13 cellular contexts compared by ENCODE assay signal in genomic region chr22:24420072-24420976, GRCh38. TPM values are rescaled to one million over a fixed set of nuclear protein-coding genes. Genes with fewer than 3 reads are reported as not detected.
A peak's percentile ranks its signal among the peaks of the same experiment; 100 is the strongest.
DNase-seq lines count a peak whose midpoint lies in the region; ATAC-seq and TF ChIP-seq lines count a peak whose summit lies in the region.
"Had no signal": no experiment of that assay in that cellular context is flagged by ENCODE, and none has a peak within 500 bp of the region (broad histone marks: within the 10 kb centered on the region; RNA-seq: fewer than 3 reads in every experiment).

No MANE protein-coding gene starts in this region.

- no peak overlapping the region for H3K9ac ChIP-seq in endodermal cell (ENCODE audit: extremely low read depth, low read length, poor library complexity, severe bottlenecking)

- H3K36me3 Mint-ChIP-seq in endodermal cell (ENCODE audit: low read depth) (peaks cover under 1% of the 10 kb centered on the region), neural crest cell (ENCODE audit: low read depth) (no peaks in the 10 kb centered on the region)
- H3K36me3 Mint-ChIP-seq in T-helper 2 cell treated with Interferon-gamma antibody and Interleukin-4, amounts not matched to agents 5 μg/mL and 100 μg/mL, for 36 hours (ENCODE audit: low read depth) = peaks cover under 1% of the 10 kb centered on the region

- H3K4me1 Mint-ChIP-seq in endodermal cell = no peaks in the 10 kb centered on the region
- H3K4me1 Mint-ChIP-seq in neural crest cell = peaks cover 5% of the 10 kb centered on the region
- peaks cover 4% of the 10 kb centered on the region for H3K4me1 Mint-ChIP-seq in T-helper 2 cell treated with Interferon-gamma antibody and Interleukin-4, amounts not matched to agents 5 μg/mL and 100 μg/mL, for 36 hours (ENCODE audit: low read depth)

- H3K4me3 ChIP-seq in endodermal cell (ENCODE audit: low read length) = no peak overlapping the region
- H3K4me3 ChIP-seq: HAP-1, MG63 had no signal

- peaks cover 15% of the 10 kb centered on the region for H3K36me3 ChIP-seq in endodermal cell (ENCODE audit: control insufficient read depth, insufficient read depth, low read length)
- H3K36me3 ChIP-seq: HAP-1, MG63 had no signal

- H3K27me3 Mint-ChIP-seq in endodermal cell (ENCODE audit: insufficient read depth) (peaks cover 21% of the 10 kb centered on the region), neural crest cell (ENCODE audit: low read depth) (peaks cover 27% of the 10 kb centered on the region)
- peaks cover 8% of the 10 kb centered on the region for H3K27me3 Mint-ChIP-seq in T-helper 2 cell treated with Interferon-gamma antibody and Interleukin-4, amounts not matched to agents 5 μg/mL and 100 μg/mL, for 36 hours (ENCODE audit: low read depth)

- peaks cover 14% of the 10 kb centered on the region for H3K27me3 ChIP-seq in endodermal cell (ENCODE audit: control insufficient read depth, insufficient read depth, low read length, poor library complexity, severe bottlenecking)
- H3K27me3 ChIP-seq in foreskin keratinocyte = peaks cover 32% of the 10 kb centered on the region
- H3K27me3 ChIP-seq: MG63 had no signal

- H3K27ac Mint-ChIP-seq in endodermal cell = no peak overlapping the region
- peak overlapping the region; percentile 57 for H3K27ac Mint-ChIP-seq in neural crest cell (ENCODE audit: unreplicated experiment)
- no peak overlapping the region for H3K27ac Mint-ChIP-seq in T-helper 2 cell treated with Interferon-gamma antibody and Interleukin-4, amounts not matched to agents 5 μg/mL and 100 μg/mL, for 36 hours

- TF ChIP-seq CTCF in endodermal cell (conservative IDR thresholded peaks at IDR 0.05) = no peak
- no peak for TF ChIP-seq CTCF in neural crest cell (conservative IDR thresholded peaks at IDR 0.05)
- no peak for TF ChIP-seq CTCF in foreskin keratinocyte (conservative IDR thresholded peaks at IDR 0.05)

- no peaks in the 10 kb centered on the region for H3K4me1 ChIP-seq in endodermal cell (ENCODE audit: control insufficient read depth, insufficient read depth, low read length)
- H3K4me1 ChIP-seq in foreskin keratinocyte = peaks cover 10% of the 10 kb centered on the region

- ATAC-seq in HG02852 (IDR thresholded peaks at IDR 0.05; ENCODE audit: unreplicated experiment) = no peak
- no peak for ATAC-seq in foreskin keratinocyte
- ATAC-seq in GM21619 (IDR thresholded peaks at IDR 0.05; ENCODE audit: unreplicated experiment) = no peak

- H3K9me3 ChIP-seq in endodermal cell (ENCODE audit: control insufficient read depth, low read length) = no peaks in the 10 kb centered on the region
- H3K9me3 ChIP-seq: HAP-1, MG63 had no signal

- DNase-seq in COLO668 (lab: John Stamatoyannopoulos, UW; ENCODE audit: unreplicated experiment) (peak; percentile 87), NCI-H146 treated with DMSO at 0.1 percent for 48 hours (lab: John Stamatoyannopoulos, UW; ENCODE audit: unreplicated experiment) (peak; percentile 74), endodermal cell (no peak), neural crest cell (ENCODE audit: low read depth, low spot score) (no peak), foreskin keratinocyte (no peak)
- no peak for DNase-seq in T-helper 2 cell treated with Interferon-gamma antibody and Interleukin-4, amounts not matched to agents 5 μg/mL and 100 μg/mL, for 36 hours (ENCODE audit: low spot score)
- DNase-seq: activated CD8-positive, alpha-beta memory T cell treated with anti-CD3 and anti-CD28 coated beads, Interleukin-2, amount 50 U/mL, for 4 hours; AML-193; MG63; stimulated activated naive CD8-positive, alpha-beta T cell treated with anti-CD3 and anti-CD28 coated beads, Interleukin-15, amount 100 ng/mL, for 72 hours had no signal

- H3K27ac ChIP-seq in endodermal cell (ENCODE audit: low read depth, low read length) = peak overlapping the region; percentile 87
- H3K27ac ChIP-seq in foreskin keratinocyte = no peak overlapping the region

- H3K9me3 Mint-ChIP-seq in endodermal cell (no peaks in the 10 kb centered on the region), neural crest cell (no peaks in the 10 kb centered on the region)
- H3K9me3 Mint-ChIP-seq in T-helper 2 cell treated with Interferon-gamma antibody and Interleukin-4, amounts not matched to agents 5 μg/mL and 100 μg/mL, for 36 hours = no peaks in the 10 kb centered on the region
- H3K9me3 Mint-ChIP-seq: stimulated activated naive CD8-positive, alpha-beta T cell treated with anti-CD3 and anti-CD28 coated beads, Interleukin-15, amount 100 ng/mL, for 72 hours had no signal

- 85 to 90% methylated on average over 7 to 18 of the region's 18 CpGs for WGBS in endodermal cell (ENCODE audit: insufficient coverage in 1 of 2, insufficient read length in 1 of 2), 2 experiments

- H3K4me3 Mint-ChIP-seq in endodermal cell (no peak overlapping the region), neural crest cell (peak overlapping the region; percentile 76)
- no peak overlapping the region for H3K4me3 Mint-ChIP-seq in T-helper 2 cell treated with Interferon-gamma antibody and Interleukin-4, amounts not matched to agents 5 μg/mL and 100 μg/mL, for 36 hours
- H3K4me3 Mint-ChIP-seq: stimulated activated naive CD8-positive, alpha-beta T cell treated with anti-CD3 and anti-CD28 coated beads, Interleukin-15, amount 100 ng/mL, for 72 hours had no signal

RNA-seq across cellular contexts. Expression of gene ADORA2A, which starts 7.1 kb away (rescaled TPM):
- total RNA-seq in endodermal cell (1 to 10 TPM; 4.1 to 4.7 TPM), neural crest cell (2.1 and 2.8 TPM in 2 replicates), foreskin keratinocyte (0.25 and 0.44 TPM in 2 replicates)
- 4.2 TPM for polyA plus RNA-seq in endodermal cell (2013, experiment 1 of 2)
- 4.4 TPM for polyA plus RNA-seq in endodermal cell (2013, experiment 2 of 2)
- polyA plus RNA-seq in foreskin keratinocyte = 0.19 and 0.32 TPM in 2 replicates

Comparison
In these comparisons a context has a peak if more than half of its experiments do, and no peak if none do; other contexts are left out.
1. DNase-seq: peak in COLO668 (single experiment) and NCI-H146 treated with DMSO at 0.1 percent for 48 hours (single experiment); none in endodermal cell (single experiment), neural crest cell (single experiment), T-helper 2 cell treated with Interferon-gamma antibody and Interleukin-4, amounts not matched to agents 5 μg/mL and 100 μg/mL, for 36 hours (single experiment) and foreskin keratinocyte (0 of 2).